ENCODE assay signal across 22 cellular contexts in genomic region chr1:112093372-112093694, GRCh38.
"Had no signal": no experiment of that assay in that cellular context is flagged by ENCODE, and none has a peak within 500 bp of the region (broad histone marks: within the 10 kb centered on the region; RNA-seq: fewer than 3 reads in every experiment).

No MANE protein-coding gene starts in this region.

- H3K36me3 ChIP-seq: lower lobe of right lung, pancreas, prostate gland, right atrium auricular region, stomach, thyroid gland, vagina had no signal

- H3K4me2 ChIP-seq: smooth muscle cell had no signal

- DNase-seq: cortex of kidney; effector memory CD8-positive, alpha-beta T cell; erythroblast; hypothalamus; left ventricle myocardium superior; lower lobe of right lung; naive thymus-derived CD8-positive, alpha-beta T cell; nephron progenitor cell; occipital lobe; pancreas; stimulated activated CD4-positive, alpha-beta T cell treated with anti-CD3 and anti-CD28 coated beads, Interleukin-2, amount 100 ng/mL, for 24 hours; stimulated activated CD4-positive, alpha-beta T cell treated with anti-CD3 and anti-CD28 coated beads, Interleukin-4, amount 100 ng/mL, for 24 hours; stimulated activated naive CD4-positive, alpha-beta T cell treated with Interleukin-2 at 50 U/mL for 16 hours; stomach; thyroid gland; trophoblast cell had no signal

- H3K27ac ChIP-seq: lower lobe of right lung, pancreas, prostate gland, right atrium auricular region, stomach, thyroid gland, vagina had no signal

- H3K4me1 ChIP-seq: lower lobe of right lung, pancreas, prostate gland, right atrium auricular region, stomach, thyroid gland, vagina had no signal

- H3K9me3 ChIP-seq: lower lobe of right lung, pancreas, prostate gland, right atrium auricular region, stomach, thyroid gland, vagina had no signal

- H3K4me1 Mint-ChIP-seq: naive thymus-derived CD8-positive, alpha-beta T cell; nephron progenitor cell; stimulated activated effector memory CD8-positive, alpha-beta T cell treated with anti-CD3 and anti-CD28 coated beads, Interleukin-12 subunit alpha, Interleukin-12 subunit beta, amount 100 ng/mL, for 72 hours had no signal

- H3K27ac Mint-ChIP-seq: effector memory CD8-positive, alpha-beta T cell; naive thymus-derived CD8-positive, alpha-beta T cell; nephron progenitor cell; stimulated activated effector memory CD8-positive, alpha-beta T cell treated with anti-CD3 and anti-CD28 coated beads, Interleukin-12 subunit alpha, Interleukin-12 subunit beta, amount 100 ng/mL, for 72 hours had no signal

- H3K27me3 ChIP-seq: pancreas, right atrium auricular region, thyroid gland, vagina had no signal

- ATAC-seq: effector memory CD8-positive, alpha-beta T cell; left ventricle myocardium superior; lower lobe of right lung; naive thymus-derived CD8-positive, alpha-beta T cell; pancreas; sciatic nerve; stimulated activated effector memory CD8-positive, alpha-beta T cell treated with anti-CD3 and anti-CD28 coated beads, Interleukin-12 subunit alpha, Interleukin-12 subunit beta, amount 100 ng/mL, for 72 hours had no signal

- H3K36me3 Mint-ChIP-seq: naive thymus-derived CD8-positive, alpha-beta T cell; stimulated activated effector memory CD8-positive, alpha-beta T cell treated with anti-CD3 and anti-CD28 coated beads, Interleukin-12 subunit alpha, Interleukin-12 subunit beta, amount 100 ng/mL, for 72 hours had no signal

- H3K9me3 Mint-ChIP-seq: effector memory CD8-positive, alpha-beta T cell; naive thymus-derived CD8-positive, alpha-beta T cell; nephron progenitor cell; stimulated activated effector memory CD8-positive, alpha-beta T cell treated with anti-CD3 and anti-CD28 coated beads, Interleukin-12 subunit alpha, Interleukin-12 subunit beta, amount 100 ng/mL, for 72 hours had no signal

- H3K4me3 ChIP-seq: lower lobe of right lung, pancreas, prostate gland, right atrium auricular region, smooth muscle cell, stomach, thyroid gland, vagina had no signal

- H3K4me3 Mint-ChIP-seq: effector memory CD8-positive, alpha-beta T cell; naive thymus-derived CD8-positive, alpha-beta T cell; nephron progenitor cell; stimulated activated effector memory CD8-positive, alpha-beta T cell treated with anti-CD3 and anti-CD28 coated beads, Interleukin-12 subunit alpha, Interleukin-12 subunit beta, amount 100 ng/mL, for 72 hours had no signal
